Comparison of ENCODE assay signal across 6 cellular contexts in the genomic region with DNA sequence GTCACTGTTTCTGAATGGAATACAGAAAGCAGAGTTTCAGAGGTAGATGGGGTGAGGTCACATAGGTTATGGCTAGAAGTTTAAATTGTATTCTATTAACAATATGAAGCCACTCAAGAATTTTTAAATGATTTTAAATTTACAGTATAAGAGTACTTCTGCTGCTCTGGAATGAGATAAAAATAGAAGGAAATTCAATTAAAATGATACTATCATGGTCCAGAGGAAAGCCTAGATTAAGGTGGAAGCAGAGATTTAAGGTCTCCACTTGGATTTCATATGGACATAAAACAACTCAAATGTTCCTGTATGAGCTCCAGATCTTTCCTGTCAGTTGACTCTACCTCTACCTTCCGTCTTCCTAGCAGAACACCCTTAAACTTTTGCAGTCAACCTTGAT.
"Had no signal": no experiment of that assay in that cellular context is flagged by ENCODE, and none has a peak within 500 bp of the region (broad histone marks: within the 10 kb centered on the region; RNA-seq: fewer than 3 reads in every experiment).

No MANE protein-coding gene starts in this region.

- ATAC-seq: HepG2, K562 had no signal

- H3K27ac ChIP-seq: HL-60 had no signal

- DNase-seq: IMR-90, KBM-7, KG1 had no signal

- H3K4me3 ChIP-seq: K562 had no signal
